ENCODE assay signal across 14 cellular contexts in the genomic region with DNA sequence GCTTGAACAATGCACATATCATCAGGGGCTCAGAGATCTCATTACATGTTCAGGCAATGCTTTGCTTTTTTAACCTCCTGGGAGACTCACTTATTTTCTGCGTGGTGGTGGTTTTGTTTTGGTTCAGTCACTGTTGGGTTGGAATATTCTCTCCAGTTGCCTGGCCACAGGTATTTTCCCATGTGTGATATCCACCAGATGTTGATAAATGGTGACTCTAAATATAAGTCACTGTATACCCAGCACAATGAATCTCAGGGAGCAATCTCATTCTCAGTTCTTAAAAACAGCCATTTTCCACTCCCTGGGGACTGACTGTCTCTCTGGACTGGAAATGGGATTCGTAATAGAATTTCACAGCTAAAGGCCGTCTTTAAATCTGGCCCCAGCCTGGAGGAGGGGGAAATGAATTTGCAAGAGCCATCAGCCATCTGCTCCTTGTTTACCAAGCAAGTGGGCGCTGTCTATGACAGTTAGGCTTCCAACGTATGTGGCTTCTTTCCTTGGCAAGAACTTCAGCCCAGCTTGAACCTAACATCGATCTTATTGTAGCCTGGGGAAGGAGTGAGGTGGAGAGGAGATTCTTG.
A peak's percentile ranks its signal among the peaks of the same experiment; 100 is the strongest.
DNase-seq lines count a peak whose midpoint lies in the region; ATAC-seq and TF ChIP-seq lines count a peak whose summit lies in the region.
"Had no signal": no experiment of that assay in that cellular context is flagged by ENCODE, and none has a peak within 500 bp of the region (broad histone marks: within the 10 kb centered on the region; RNA-seq: fewer than 3 reads in every experiment).

No MANE protein-coding gene starts in this region.

- DNase-seq in BE2C (peak; percentile 66), NCI-H2171 (lab: John Stamatoyannopoulos, UW) (peak; percentile 76), mammary epithelial cell (peak; percentile 82), NCI-H774 (lab: John Stamatoyannopoulos, UW) (no peak), UCSD-AML1 (lab: John Stamatoyannopoulos, UW; ENCODE audit: unreplicated experiment) (no peak)
- DNase-seq: left ventricle myocardium inferior; NCI-H1105 treated with DMSO at 0.1 percent for 48 hours; stimulated activated CD4-positive, alpha-beta T cell treated with anti-CD3 and anti-CD28 coated beads, Interleukin-15, amount 100 ng/mL, for 24 hours; stimulated activated CD8-positive, alpha-beta memory T cell treated with anti-CD3 and anti-CD28 coated beads, Interleukin-4, amount 100 ng/mL, for 48 hours; uterus had no signal

- peaks cover 13% of the 10 kb centered on the region for H3K4me1 ChIP-seq in BE2C
- peaks cover 30% of the 10 kb centered on the region for H3K4me1 ChIP-seq in mammary epithelial cell (ENCODE audit: insufficient read depth, low read length)
- H3K4me1 ChIP-seq in mesodermal cell (ENCODE audit: control insufficient read depth, insufficient read depth, low read length, poor library complexity, severe bottlenecking), result peaks cover 19% of the 10 kb centered on the region
- H3K4me1 ChIP-seq: BLaER1 treated with 17β-estradiol and CSF1 and Interleukin-3, amounts not matched to agents 10 nM and 100 nM; left ventricle myocardium inferior; uterus had no signal

- H2AFZ ChIP-seq in mammary epithelial cell (ENCODE audit: low read depth, low read length), result peak overlapping the region; percentile 51

- TF ChIP-seq CTCF in BE2C (IDR thresholded peaks at IDR 0.05; ENCODE audit: low read depth, low read length) (no peak), mammary epithelial cell (conservative IDR thresholded peaks at IDR 0.05 in 1 of 2, IDR thresholded peaks at IDR 0.05 in 1 of 2; ENCODE audit: extremely low read depth in 1 of 2, insufficient read depth in 1 of 2, low read depth in 1 of 2, low read length in 2 of 2) (no peak)

- H3K36me3 ChIP-seq in BE2C (no peaks in the 10 kb centered on the region; the same call in 1 of the 2 replicates), mammary epithelial cell (ENCODE audit: insufficient read depth, low read length) (no peaks in the 10 kb centered on the region), mesodermal cell (ENCODE audit: control insufficient read depth, insufficient read depth, low read length) (no peaks in the 10 kb centered on the region)
- H3K36me3 ChIP-seq: left ventricle myocardium inferior, uterus had no signal

- H3K4me3 ChIP-seq in BE2C (ENCODE audit: low read depth, low read length) (peak overlapping the region; percentile 3; the same call in 1 of the 2 replicates), mammary epithelial cell (replicated peaks in 1 of 3; ENCODE audit: insufficient read depth in 1 of 3, low read depth in 2 of 3, low read length in 3 of 3) (no peak overlapping the region), mesodermal cell (ENCODE audit: extremely low read depth, insufficient read depth, low read length, poor library complexity, severe bottlenecking) (no peak overlapping the region)
- H3K4me3 ChIP-seq: BLaER1 treated with 17β-estradiol and CSF1 and Interleukin-3, amounts not matched to agents 10 nM and 100 nM; left ventricle myocardium inferior; uterus had no signal

- in situ Hi-C loops in mammary epithelial cell (cut with MboI; ENCODE audit: low sequenced_read_pairs in 2 of 2), result no loop called here

- H3K79me2 ChIP-seq in mammary epithelial cell (ENCODE audit: insufficient read depth, low read length), result no peaks in the 10 kb centered on the region

- H4K20me1 ChIP-seq in mammary epithelial cell (ENCODE audit: insufficient read depth, low read length), result no peaks in the 10 kb centered on the region
- H4K20me1 ChIP-seq: BLaER1 treated with 17β-estradiol and CSF1 and Interleukin-3, amounts not matched to agents 10 nM and 100 nM had no signal

- dilution Hi-C loops in mammary epithelial cell (cut with HindIII; ENCODE audit: low sequenced_read_pairs), result no loop called here

- WGBS in mammary epithelial cell (ENCODE audit: low coverage, missing lambda C conversion rate), result 46% methylated on average over 6 of the region's 6 CpGs
- WGBS in mesodermal cell (ENCODE audit: insufficient coverage in 2 of 2), 2 experiments, result 86 to 93% methylated on average over 3 to 4 of the region's 6 CpGs

- H3K9ac ChIP-seq in mammary epithelial cell (ENCODE audit: insufficient read depth, low read length), result no peak overlapping the region
- H3K9ac ChIP-seq: BLaER1 treated with 17β-estradiol and CSF1 and Interleukin-3, amounts not matched to agents 10 nM and 100 nM had no signal

- BruUV-seq in mammary epithelial cell (replicated peaks; lab: Mats Ljungman, UMichigan), result TSS peak; percentile 35

- ATAC-seq in HG03280 (IDR thresholded peaks at IDR 0.05; ENCODE audit: unreplicated experiment) (no peak), HG02588 (IDR thresholded peaks at IDR 0.05; ENCODE audit: unreplicated experiment) (no peak)

- H3K4me2 ChIP-seq in mammary epithelial cell (ENCODE audit: insufficient read depth, low read depth, low read length), result peak overlapping the region; percentile 59
- H3K4me2 ChIP-seq: BLaER1 treated with 17β-estradiol and CSF1 and Interleukin-3, amounts not matched to agents 10 nM and 100 nM had no signal

- H3K9me3 ChIP-seq in BE2C (no peaks in the 10 kb centered on the region), mammary epithelial cell (replicated peaks; ENCODE audit: insufficient read depth, low read length) (no peaks in the 10 kb centered on the region), mesodermal cell (ENCODE audit: control insufficient read depth, low read length) (no peaks in the 10 kb centered on the region)
- H3K9me3 ChIP-seq: BLaER1 treated with 17β-estradiol and CSF1 and Interleukin-3, amounts not matched to agents 10 nM and 100 nM; left ventricle myocardium inferior; uterus had no signal

- CTCF ChIA-PET in mammary epithelial cell (lab: Charles Lee; ENCODE audit: low non-redundant PET), result no interaction called here

- intact Hi-C loops in mammary epithelial cell (cut with micrococcal nuclease), result no loop called here

- H3K27me3 ChIP-seq in BE2C, result no peaks in the 10 kb centered on the region
- no peaks in the 10 kb centered on the region for H3K27me3 ChIP-seq in mammary epithelial cell (ENCODE audit: insufficient read depth, low read length)
- H3K27me3 ChIP-seq: BLaER1 treated with 17β-estradiol and CSF1 and Interleukin-3, amounts not matched to agents 10 nM and 100 nM; uterus had no signal

- H3K27ac ChIP-seq in mammary epithelial cell (ENCODE audit: insufficient read depth, low read depth, low read length), result peak overlapping the region; percentile 94
- peak overlapping the region; percentile 84 for H3K27ac ChIP-seq in mesodermal cell (ENCODE audit: low read depth, low read length, severe bottlenecking)
- H3K27ac ChIP-seq: BLaER1 treated with 17β-estradiol and CSF1 and Interleukin-3, amounts not matched to agents 10 nM and 100 nM; left ventricle myocardium inferior; uterus had no signal

Comparison
In these comparisons a context has a peak if more than half of its experiments do, and no peak if none do; other contexts are left out.
1. DNase-seq: peak in BE2C (single experiment), NCI-H2171 (single experiment) and mammary epithelial cell (single experiment); none in NCI-H774 (single experiment) and UCSD-AML1 (single experiment).